Comparison of ENCODE assay signal across 7 cellular contexts in genomic region chr6:166512567-166512966, GRCh38.
DNase-seq lines count a peak whose midpoint lies in the region; ATAC-seq and TF ChIP-seq lines count a peak whose summit lies in the region.

No MANE protein-coding gene starts in this region.

- DNase-seq in WERI-Rb-1 (peak; percentile 44), NCI-H524 treated with DMSO at 0.1 percent for 48 hours (lab: John Stamatoyannopoulos, UW) (no peak), COLO668 (lab: John Stamatoyannopoulos, UW; ENCODE audit: unreplicated experiment) (no peak)
- DNase-seq in stimulated activated CD4-positive, alpha-beta T cell treated with anti-CD3 and anti-CD28 coated beads, Interleukin-2, amount 100 ng/mL, for 4 hours (ENCODE audit: low read depth) = peak; percentile 18

- H3K4me3 ChIP-seq in WERI-Rb-1 (ENCODE audit: low read depth, low read length) = no peak overlapping the region

- ATAC-seq in GM18909 (IDR thresholded peaks at IDR 0.05; ENCODE audit: poor library complexity, unreplicated experiment) (peak; percentile 94), HG02884 (IDR thresholded peaks at IDR 0.05; ENCODE audit: unreplicated experiment) (peak; percentile 99), GM19452 (IDR thresholded peaks at IDR 0.05; ENCODE audit: unreplicated experiment) (no peak)

- no peak overlapping the region for H3K27ac ChIP-seq in WERI-Rb-1

- no peaks in the 10 kb centered on the region; the same call in 1 of the 2 replicates for H3K36me3 ChIP-seq in WERI-Rb-1

- H3K9me3 ChIP-seq in WERI-Rb-1 (ENCODE audit: severe bottlenecking) = no peaks in the 10 kb centered on the region

- TF ChIP-seq CTCF in WERI-Rb-1 (IDR thresholded peaks at IDR 0.05; ENCODE audit: low read depth, low read length) = peak; percentile 49

- no peaks in the 10 kb centered on the region for H3K27me3 ChIP-seq in WERI-Rb-1 (ENCODE audit: insufficient read depth, low read depth, severe bottlenecking)

Comparison
In these comparisons a context has a peak if more than half of its experiments do, and no peak if none do; other contexts are left out.
1. DNase-seq: peak in WERI-Rb-1 (single experiment) and stimulated activated CD4-positive, alpha-beta T cell treated with anti-CD3 and anti-CD28 coated beads, Interleukin-2, amount 100 ng/mL, for 4 hours (single experiment); none in NCI-H524 treated with DMSO at 0.1 percent for 48 hours (single experiment) and COLO668 (single experiment).